ENCODE assay signal across 8 cellular contexts in the genomic region with DNA sequence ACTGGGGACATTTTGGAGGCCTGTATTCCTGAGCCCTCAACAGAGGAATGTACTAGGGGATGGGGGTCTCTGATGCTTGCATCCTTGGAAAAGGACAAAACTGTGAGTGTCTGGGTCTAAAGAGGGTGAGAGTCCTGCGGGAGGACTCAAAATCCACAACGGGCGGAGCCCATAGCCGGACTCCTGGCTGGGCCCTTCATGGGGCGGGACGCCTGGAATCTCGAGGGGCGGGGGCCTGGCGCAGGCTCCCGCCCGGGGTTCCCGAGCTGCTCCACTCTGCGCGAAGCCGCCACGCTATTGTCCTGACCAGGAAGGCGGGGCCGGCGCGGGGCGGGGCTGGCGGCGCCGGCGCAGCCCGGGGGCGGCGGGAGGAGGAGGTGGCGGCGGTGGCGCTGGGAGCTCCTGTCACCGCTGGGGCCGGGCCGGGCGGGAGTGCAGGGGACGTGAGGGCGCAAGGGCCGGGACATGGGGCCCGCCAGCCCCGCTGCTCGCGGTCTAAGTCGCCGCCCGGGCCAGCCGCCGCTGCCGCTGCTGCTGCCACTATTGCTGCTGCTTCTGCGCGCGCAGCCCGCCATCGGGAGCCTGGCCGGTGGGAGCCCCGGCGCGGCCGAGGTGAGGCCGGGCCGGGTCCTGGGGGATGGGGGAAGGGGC. TPM values are rescaled to one million over a fixed set of nuclear protein-coding genes. Genes with fewer than 3 reads are reported as not detected.
A peak's percentile ranks its signal among the peaks of the same experiment; 100 is the strongest.
DNase-seq lines count a peak whose midpoint lies in the region; ATAC-seq and TF ChIP-seq lines count a peak whose summit lies in the region.

A gene (plus strand): TSS at position 403 of the 651 bp plus-strand sequence. CDS start 63 bp downstream, at position 466.

- no peak within 1 kb of the TSS for H3K27ac Mint-ChIP-seq in activated naive CD8-positive, alpha-beta T cell treated with anti-CD3 and anti-CD28 coated beads, Interleukin-2, amount 50 U/mL, for 24 hours

- WGBS in HUES64 = under 1% methylated on average over 60 of the region's 60 CpGs

- peaks cover 16% of the 10 kb centered on the region for H3K4me1 Mint-ChIP-seq in activated naive CD8-positive, alpha-beta T cell treated with anti-CD3 and anti-CD28 coated beads, Interleukin-2, amount 50 U/mL, for 24 hours

- peaks cover 26% of the 10 kb centered on the region for H3K27me3 ChIP-seq in HUES64 (ENCODE audit: insufficient read depth, low read length)
- H3K27me3 ChIP-seq in SU-DHL-6 (ENCODE audit: low read length) = no peaks in the 10 kb centered on the region

- peak; percentile 66 for DNase-seq in DMS114 treated with DMSO at 0.1 percent for 48 hours (lab: John Stamatoyannopoulos, UW; ENCODE audit: unreplicated experiment)
- DNase-seq in activated naive CD8-positive, alpha-beta T cell treated with anti-CD3 and anti-CD28 coated beads, Interleukin-2, amount 50 U/mL, for 24 hours = peak; percentile 77
- DNase-seq in left cardiac atrium = peak; percentile 84
- peak; percentile 93 for DNase-seq in putamen (ENCODE audit: low spot score)

- ATAC-seq in activated naive CD8-positive, alpha-beta T cell treated with anti-CD3 and anti-CD28 coated beads, Interleukin-2, amount 50 U/mL, for 24 hours = peak; percentile 58
- ATAC-seq in left cardiac atrium (peak; percentile 93), HG02798 (IDR thresholded peaks at IDR 0.05; ENCODE audit: poor library complexity, unreplicated experiment) (no peak), GM21576 (IDR thresholded peaks at IDR 0.05; ENCODE audit: unreplicated experiment) (no peak)

- no peaks in the 10 kb centered on the region for H3K79me2 ChIP-seq in SU-DHL-6 (ENCODE audit: insufficient read depth, low read length)

- H3K4me3 ChIP-seq in HUES64 (ENCODE audit: low read length) (peak within 1 kb of the TSS; percentile 48), SU-DHL-6 (ENCODE audit: insufficient read depth, low read length, poor library complexity, severe bottlenecking) (peak within 1 kb of the TSS; percentile 52)

- peaks cover 42% of the 10 kb centered on the region for H3K27me3 Mint-ChIP-seq in activated naive CD8-positive, alpha-beta T cell treated with anti-CD3 and anti-CD28 coated beads, Interleukin-2, amount 50 U/mL, for 24 hours

- no peaks in the 10 kb centered on the region for H3F3A ChIP-seq in SU-DHL-6 (ENCODE audit: insufficient read depth)

- peak within 1 kb of the TSS; percentile 61 for H3K4me3 Mint-ChIP-seq in activated naive CD8-positive, alpha-beta T cell treated with anti-CD3 and anti-CD28 coated beads, Interleukin-2, amount 50 U/mL, for 24 hours

- H3K9ac ChIP-seq in HUES64 (ENCODE audit: low read depth, low read length) (no peak within 1 kb of the TSS), SU-DHL-6 (ENCODE audit: low read length) (peak within 1 kb of the TSS; percentile 49; the same call in 1 of the 2 replicates)

- H3K36me3 Mint-ChIP-seq in activated naive CD8-positive, alpha-beta T cell treated with anti-CD3 and anti-CD28 coated beads, Interleukin-2, amount 50 U/mL, for 24 hours (ENCODE audit: low read depth) = no peaks in the 10 kb centered on the region

- no peaks in the 10 kb centered on the region for H3K9me2 ChIP-seq in SU-DHL-6 (replicated peaks; ENCODE audit: insufficient read depth, low read length)

- H3K9me3 ChIP-seq in HUES64 (ENCODE audit: insufficient read depth, low read depth, low read length) (no peaks in the 10 kb centered on the region), SU-DHL-6 (ENCODE audit: insufficient read depth, low read length) (no peaks in the 10 kb centered on the region)

- peak within 1 kb of the TSS; percentile 17; the same call in 1 of the 2 replicates for H3K27ac ChIP-seq in HUES64 (ENCODE audit: low read depth, low read length)
- H3K27ac ChIP-seq in SU-DHL-6 (ENCODE audit: low read depth, low read length) = no peak within 1 kb of the TSS

- H3K4me1 ChIP-seq in HUES64 (ENCODE audit: insufficient read depth, low read length) = peaks cover 6% of the 10 kb centered on the region; the same call in 1 of the 2 replicates

- no peak for TF ChIP-seq CTCF in SU-DHL-6 (IDR thresholded peaks at IDR 0.05; ENCODE audit: insufficient read depth, low read length, poor library complexity, severe bottlenecking)

- H3K4me2 ChIP-seq in SU-DHL-6 (ENCODE audit: low read depth, low read length, poor library complexity, severe bottlenecking) = peak within 1 kb of the TSS; percentile 77

- H3K9me3 Mint-ChIP-seq in activated naive CD8-positive, alpha-beta T cell treated with anti-CD3 and anti-CD28 coated beads, Interleukin-2, amount 50 U/mL, for 24 hours = no peaks in the 10 kb centered on the region

- H2AFZ ChIP-seq in SU-DHL-6 (ENCODE audit: low read depth, low read length, severe bottlenecking) = no peak within 1 kb of the TSS

- H4K20me1 ChIP-seq in SU-DHL-6 (ENCODE audit: low read depth, low read length) = no peaks in the 10 kb centered on the region

- H3K36me3 ChIP-seq in HUES64 (ENCODE audit: insufficient read depth, low read length) = no peaks in the 10 kb centered on the region
- no peaks in the 10 kb centered on the region for H3K36me3 ChIP-seq in SU-DHL-6 (ENCODE audit: low read length)

- intact Hi-C loops in left cardiac atrium (cut with DNase I) = no loop called here

RNA-seq across cellular contexts. Expression of the gene that starts here (rescaled TPM):
- polyA plus RNA-seq in HUES64 (2013, experiment 1 of 2) = 43.3 TPM
- 75.3 TPM for polyA plus RNA-seq in HUES64 (2013, experiment 2 of 2)
- total RNA-seq in left cardiac atrium = 10 to 100 TPM; 11.3 to 17.0 TPM

Comparison
In these comparisons a context has a peak if more than half of its experiments do, and no peak if none do; other contexts are left out.
1. ATAC-seq: peak in activated naive CD8-positive, alpha-beta T cell treated with anti-CD3 and anti-CD28 coated beads, Interleukin-2, amount 50 U/mL, for 24 hours (single experiment) and left cardiac atrium (2 of 2); none in HG02798 (single experiment) and GM21576 (single experiment).
2. Peak in every context shown above with its lines, with median percentiles within 50 percentile points of each other: DNase-seq.